ENCODE assay signal across 10 cellular contexts in the genomic region with DNA sequence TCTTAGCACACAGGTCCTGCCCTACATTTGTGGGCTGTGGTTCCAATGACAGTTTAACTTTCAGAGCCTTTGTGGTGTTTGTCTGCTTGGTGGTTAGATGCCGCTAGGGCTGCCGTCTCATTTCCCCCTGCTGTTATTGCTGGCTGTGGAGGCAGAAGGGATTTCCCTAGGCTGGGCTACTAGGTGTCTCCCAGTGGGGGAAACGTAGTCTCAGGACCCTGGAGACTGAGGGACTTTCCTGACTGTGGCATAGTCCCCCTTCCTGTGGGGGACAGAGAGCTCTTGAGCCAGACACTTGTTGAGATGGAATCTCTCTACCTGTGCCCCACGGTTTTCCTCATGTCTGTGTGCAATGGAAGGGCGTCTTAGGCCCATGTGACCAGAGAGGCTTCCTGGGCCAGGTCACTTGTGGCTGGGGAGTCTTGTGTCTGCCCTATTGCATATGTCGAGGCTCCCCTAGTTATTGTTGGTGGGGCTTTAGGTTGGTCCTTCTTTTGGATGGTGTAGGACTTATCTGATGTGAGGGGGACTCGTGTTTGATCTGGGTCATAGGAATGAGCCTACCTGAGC.
A peak's percentile ranks its signal among the peaks of the same experiment; 100 is the strongest.
DNase-seq lines count a peak whose midpoint lies in the region; ATAC-seq, FAIRE-seq and TF ChIP-seq lines count a peak whose summit lies in the region.
"Had no signal": no experiment of that assay in that cellular context is flagged by ENCODE, and none has a peak within 500 bp of the region (broad histone marks: within the 10 kb centered on the region; RNA-seq: fewer than 3 reads in every experiment).

No MANE protein-coding gene starts in this region.

- no peaks in the 10 kb centered on the region for H3K9me3 ChIP-seq in DND-41 (ENCODE audit: insufficient read depth, low read length, severe bottlenecking)
- H3K9me3 ChIP-seq in gastrocnemius medialis = no peaks in the 10 kb centered on the region
- H3K9me3 ChIP-seq in HAP-1 = no peaks in the 10 kb centered on the region

- H3K27me3 ChIP-seq in DND-41 (ENCODE audit: insufficient read depth, low read length, poor library complexity) (no peaks in the 10 kb centered on the region), gastrocnemius medialis (no peaks in the 10 kb centered on the region), HAP-1 (ENCODE audit: low read depth) (no peaks in the 10 kb centered on the region)

- H3K36me3 ChIP-seq in DND-41 (ENCODE audit: insufficient read depth, low read length) = no peaks in the 10 kb centered on the region
- no peaks in the 10 kb centered on the region for H3K36me3 ChIP-seq in gastrocnemius medialis
- H3K36me3 ChIP-seq in HAP-1 (replicated peaks) = no peaks in the 10 kb centered on the region

- peak; percentile 64 for DNase-seq in DND-41
- peak; percentile 79 for DNase-seq in KBM-7
- DNase-seq in activated T-cell treated with anti-CD3 and anti-CD28 coated beads, Interleukin-2, amount 50 U/mL, for 1 hour = peak; percentile 51
- DNase-seq in gastrocnemius medialis = no peak
- DNase-seq in urothelium cell line (ENCODE audit: low spot score) = no peak
- DNase-seq in HAP-1 (ENCODE audit: low spot score in 2 of 2) = no peak
- no peak for DNase-seq in superior temporal gyrus (ENCODE audit: extremely low spot score)

- no peak overlapping the region for H3K9ac ChIP-seq in DND-41 (ENCODE audit: low read depth, low read length)

- no peak overlapping the region for H3K27ac ChIP-seq in DND-41 (ENCODE audit: low read length)
- H3K27ac ChIP-seq in gastrocnemius medialis = peak overlapping the region; percentile 51 to 69 (median 66)
- H3K27ac ChIP-seq: epithelial cell of prostate had no signal

- ATAC-seq in DND-41 (ENCODE audit: insufficient read depth, low read depth) (peak; percentile 98), GM21526 (IDR thresholded peaks at IDR 0.05; ENCODE audit: low FRiP score, unreplicated experiment) (peak; percentile 99), gastrocnemius medialis (peak in 1 of 2 donors; percentile 63)

- no peak for TF ChIP-seq POLR2A in gastrocnemius medialis (IDR thresholded peaks at IDR 0.05)

- H3K4me2 ChIP-seq in DND-41 (ENCODE audit: insufficient read depth, low read length) = no peak overlapping the region

- TF ChIP-seq CTCF in DND-41 (IDR thresholded peaks at IDR 0.05; ENCODE audit: borderline replicate concordance, extremely low read depth, low read length, poor library complexity, severe bottlenecking) (no peak), gastrocnemius medialis (IDR thresholded peaks at IDR 0.05 in 4 of 5, conservative IDR thresholded peaks at IDR 0.05 in 1 of 5) (no peak)

- no peaks in the 10 kb centered on the region for H3K79me2 ChIP-seq in DND-41 (ENCODE audit: insufficient read depth, low read length)

- H3K4me3 ChIP-seq in DND-41 (ENCODE audit: low read depth in 1 of 2, low read length in 2 of 2) = no peak overlapping the region
- no peak overlapping the region for H3K4me3 ChIP-seq in gastrocnemius medialis
- no peak overlapping the region for H3K4me3 ChIP-seq in HAP-1

- no peak for FAIRE-seq in urothelium cell line (lab: Jason Lieb, UNC)
- FAIRE-seq: G401.6 had no signal

- no peaks in the 10 kb centered on the region for H4K20me1 ChIP-seq in DND-41 (ENCODE audit: insufficient read depth, low read length)

- H3K4me1 ChIP-seq in DND-41 (ENCODE audit: insufficient read depth, low read length) (peaks cover 10% of the 10 kb centered on the region), gastrocnemius medialis (peaks cover 53% of the 10 kb centered on the region in 2 donors), HAP-1 (peaks cover 6% of the 10 kb centered on the region)

- in situ Hi-C loops in KBM-7 (cut with MboI; ENCODE audit: low pct_unique_long_range_greater_than_20kb, low sequenced_read_pairs) = no loop called here
- in situ Hi-C loops in gastrocnemius medialis (cut with MboI; ENCODE audit: low sequenced_read_pairs in 4 of 4) = no loop called here
- in situ Hi-C loops in HAP-1 (cut with MboI; ENCODE audit: low sequenced_read_pairs) = no loop called here

- H2AFZ ChIP-seq in DND-41 (ENCODE audit: low read depth, low read length) = peak overlapping the region; percentile 26; the same call in 1 of the 2 replicates

- intact Hi-C loops in gastrocnemius medialis (cut with DNase I; ENCODE audit: low total_unique reads) = no loop called here

Comparison
In these comparisons a context has a peak if more than half of its experiments do, and no peak if none do; other contexts are left out.
1. DNase-seq: peak in DND-41 (single experiment), KBM-7 (single experiment) and activated T-cell treated with anti-CD3 and anti-CD28 coated beads, Interleukin-2, amount 50 U/mL, for 1 hour (single experiment); none in gastrocnemius medialis (0 of 2), urothelium cell line (single experiment), HAP-1 (0 of 2) and superior temporal gyrus (single experiment).